In genomic region chr12:1173806-1174617, GRCh38 we compare ENCODE assay signal across 18 cellular contexts.
DNase-seq lines count a peak whose midpoint lies in the region; ATAC-seq and TF ChIP-seq lines count a peak whose summit lies in the region.
"Had no signal": no experiment of that assay in that cellular context is flagged by ENCODE, and none has a peak within 500 bp of the region (broad histone marks: within the 10 kb centered on the region; RNA-seq: fewer than 3 reads in every experiment).

No MANE protein-coding gene starts in this region.

- no peak overlapping the region for H3K27ac ChIP-seq in CD4-positive, alpha-beta T cell (ENCODE audit: low read depth, low read length)
- H3K27ac ChIP-seq in Karpas-422 (ENCODE audit: low read length) = no peak overlapping the region
- H3K27ac ChIP-seq: Peyer's patch, right atrium auricular region had no signal

- H3K36me3 Mint-ChIP-seq in CD4-positive, alpha-beta T cell (ENCODE audit: low read depth) = peaks cover 29% of the 10 kb centered on the region
- peaks cover 15% of the 10 kb centered on the region for H3K36me3 Mint-ChIP-seq in activated T-cell treated with anti-CD3 and anti-CD28 coated beads, Interleukin-2, amount 50 U/mL, for 24 hours (ENCODE audit: low read depth)
- peaks cover 0 to 3% of the 10 kb centered on the region in 2 donors for H3K36me3 Mint-ChIP-seq in activated T-cell treated with anti-CD3 and anti-CD28 coated beads, Interleukin-2, amount 50 U/mL, for 72 hours (ENCODE audit: insufficient read depth in 2 of 2)

- H3K4me3 Mint-ChIP-seq in CD4-positive, alpha-beta T cell = peak overlapping the region; percentile 46
- no peak overlapping the region for H3K4me3 Mint-ChIP-seq in activated T-cell treated with anti-CD3 and anti-CD28 coated beads, Interleukin-2, amount 50 U/mL, for 24 hours
- H3K4me3 Mint-ChIP-seq in activated T-cell treated with anti-CD3 and anti-CD28 coated beads, Interleukin-2, amount 50 U/mL, for 72 hours = peak overlapping the region in 1 of 2 donors; percentile 46
- H3K4me3 Mint-ChIP-seq: activated CD4-positive, alpha-beta memory T cell treated with anti-CD3 and anti-CD28 coated beads for 36 hours; mesothelial cell of epicardium had no signal

- no peak overlapping the region for H2AFZ ChIP-seq in Karpas-422 (ENCODE audit: low read length)

- H3K4me1 ChIP-seq in Karpas-422 (ENCODE audit: low read length) = peaks cover 34% of the 10 kb centered on the region
- H3K4me1 ChIP-seq: Peyer's patch had no signal

- no peak for TF ChIP-seq POLR2A in erythroblast (IDR thresholded peaks at IDR 0.05; ENCODE audit: low read length)

- 0 out of 2 replicates have a peak, but pooled peaks cover 4% of the 10 kb centered on the region for H3K36me3 ChIP-seq in Karpas-422 (ENCODE audit: insufficient read depth, low read length)
- H3K36me3 ChIP-seq: Peyer's patch had no signal

- H3K4me1 Mint-ChIP-seq in CD4-positive, alpha-beta T cell (ENCODE audit: low read depth) = no peaks in the 10 kb centered on the region
- H3K4me1 Mint-ChIP-seq in activated T-cell treated with anti-CD3 and anti-CD28 coated beads, Interleukin-2, amount 50 U/mL, for 24 hours (ENCODE audit: low read depth) = peaks cover 8% of the 10 kb centered on the region
- H3K4me1 Mint-ChIP-seq in activated T-cell treated with anti-CD3 and anti-CD28 coated beads, Interleukin-2, amount 50 U/mL, for 72 hours (ENCODE audit: low read depth) = no peaks in the 10 kb centered on the region

- H3K9me3 ChIP-seq in CD4-positive, alpha-beta T cell (ENCODE audit: control insufficient read depth, low read length) = no peaks in the 10 kb centered on the region
- no peaks in the 10 kb centered on the region for H3K9me3 ChIP-seq in Karpas-422 (ENCODE audit: low read length)
- H3K9me3 ChIP-seq: Peyer's patch, right atrium auricular region had no signal

- CTCF ChIA-PET in CD4-positive, alpha-beta T cell (lab: Charles Lee) = no interaction called here

- TF ChIP-seq CTCF in CD4-positive, alpha-beta T cell (IDR thresholded peaks at IDR 0.05) = no peak

- ATAC-seq in CD4-positive, alpha-beta T cell (ENCODE audit: poor library complexity) = no peak
- ATAC-seq in activated T-cell treated with anti-CD3 and anti-CD28 coated beads, Interleukin-2, amount 50 U/mL, for 72 hours (replicated peaks in 1 of 2) = no peak

- no peak overlapping the region for H3K4me3 ChIP-seq in Karpas-422 (ENCODE audit: low read length)
- H3K4me3 ChIP-seq: Peyer's patch, right atrium auricular region had no signal

- H3K9ac ChIP-seq in Karpas-422 (ENCODE audit: low read length) = no peak overlapping the region

- peaks cover 15% of the 10 kb centered on the region; the same call in 1 of the 2 replicates for H3K79me2 ChIP-seq in Karpas-422 (ENCODE audit: low read length)

- no peak overlapping the region for H3K27ac Mint-ChIP-seq in CD4-positive, alpha-beta T cell
- no peak overlapping the region for H3K27ac Mint-ChIP-seq in activated T-cell treated with anti-CD3 and anti-CD28 coated beads, Interleukin-2, amount 50 U/mL, for 24 hours
- no peak overlapping the region for H3K27ac Mint-ChIP-seq in activated T-cell treated with anti-CD3 and anti-CD28 coated beads, Interleukin-2, amount 50 U/mL, for 72 hours
- H3K27ac Mint-ChIP-seq: activated CD4-positive, alpha-beta memory T cell treated with anti-CD3 and anti-CD28 coated beads for 36 hours; mesothelial cell of epicardium had no signal

- no peaks in the 10 kb centered on the region for H3K9me2 ChIP-seq in Karpas-422 (replicated peaks; ENCODE audit: insufficient read depth, low read length)

- no peaks in the 10 kb centered on the region for H3K27me3 ChIP-seq in CD4-positive, alpha-beta T cell (ENCODE audit: control insufficient read depth, insufficient read depth, low read length)
- H3K27me3 ChIP-seq in Karpas-422 (ENCODE audit: low read length) = no peaks in the 10 kb centered on the region
- H3K27me3 ChIP-seq: Peyer's patch, right atrium auricular region had no signal

- no peaks in the 10 kb centered on the region for H4K20me1 ChIP-seq in Karpas-422 (ENCODE audit: insufficient read depth, low read depth, low read length)

- no peak for DNase-seq in CD4-positive, alpha-beta T cell
- DNase-seq in Karpas-422 = no peak
- DNase-seq in NCI-H524 (lab: John Stamatoyannopoulos, UW) = peak; percentile 27 to 47
- DNase-seq in cerebellar cortex (ENCODE audit: low spot score) = peak; percentile 20
- no peak for DNase-seq in erythroblast (lab: John Stamatoyannopoulos, UW)
- no peak for DNase-seq in activated T-cell treated with anti-CD3 and anti-CD28 coated beads, Interleukin-2, amount 50 U/mL, for 24 hours
- DNase-seq in activated T-cell treated with anti-CD3 and anti-CD28 coated beads, Interleukin-2, amount 50 U/mL, for 72 hours = no peak
- no peak for DNase-seq in GM03348 (ENCODE audit: low spot score)
- DNase-seq: ACHN; activated CD4-positive, alpha-beta memory T cell treated with anti-CD3 and anti-CD28 coated beads for 36 hours; GDM1; HCEC 1CT; hippocampal formation; MV-4-11; NCI-H510A; Peyer's patch had no signal

- no peaks in the 10 kb centered on the region for H3K27me3 Mint-ChIP-seq in CD4-positive, alpha-beta T cell
- H3K27me3 Mint-ChIP-seq in activated T-cell treated with anti-CD3 and anti-CD28 coated beads, Interleukin-2, amount 50 U/mL, for 24 hours = no peaks in the 10 kb centered on the region
- no peaks in the 10 kb centered on the region for H3K27me3 Mint-ChIP-seq in activated T-cell treated with anti-CD3 and anti-CD28 coated beads, Interleukin-2, amount 50 U/mL, for 72 hours (ENCODE audit: low read depth)
- H3K27me3 Mint-ChIP-seq: activated CD4-positive, alpha-beta memory T cell treated with anti-CD3 and anti-CD28 coated beads for 36 hours had no signal

- intact Hi-C loops in CD4-positive, alpha-beta T cell (cut with DNase I, micrococcal nuclease) = no loop called here

- POLR2A ChIA-PET in CD4-positive, alpha-beta T cell (lab: Charles Lee) = no interaction called here

- H3K9me3 Mint-ChIP-seq in CD4-positive, alpha-beta T cell = no peaks in the 10 kb centered on the region
- no peaks in the 10 kb centered on the region for H3K9me3 Mint-ChIP-seq in activated T-cell treated with anti-CD3 and anti-CD28 coated beads, Interleukin-2, amount 50 U/mL, for 24 hours
- H3K9me3 Mint-ChIP-seq in activated T-cell treated with anti-CD3 and anti-CD28 coated beads, Interleukin-2, amount 50 U/mL, for 72 hours = no peaks in the 10 kb centered on the region
- H3K9me3 Mint-ChIP-seq: activated CD4-positive, alpha-beta memory T cell treated with anti-CD3 and anti-CD28 coated beads for 36 hours had no signal

- peak overlapping the region; percentile 33 for H3K4me2 ChIP-seq in Karpas-422 (ENCODE audit: low read depth, low read length, poor library complexity, severe bottlenecking)

Comparison
In these comparisons a context has a peak if more than half of its experiments do, and no peak if none do; other contexts are left out.
1. DNase-seq: peak in NCI-H524 (2 of 2) and cerebellar cortex (single experiment); none in CD4-positive, alpha-beta T cell (0 of 10), Karpas-422 (single experiment), erythroblast (0 of 2), activated T-cell treated with anti-CD3 and anti-CD28 coated beads, Interleukin-2, amount 50 U/mL, for 24 hours (single experiment), activated T-cell treated with anti-CD3 and anti-CD28 coated beads, Interleukin-2, amount 50 U/mL, for 72 hours (0 of 2) and GM03348 (single experiment).